Comparison of ENCODE assay signal across 15 cellular contexts in the genomic region with DNA sequence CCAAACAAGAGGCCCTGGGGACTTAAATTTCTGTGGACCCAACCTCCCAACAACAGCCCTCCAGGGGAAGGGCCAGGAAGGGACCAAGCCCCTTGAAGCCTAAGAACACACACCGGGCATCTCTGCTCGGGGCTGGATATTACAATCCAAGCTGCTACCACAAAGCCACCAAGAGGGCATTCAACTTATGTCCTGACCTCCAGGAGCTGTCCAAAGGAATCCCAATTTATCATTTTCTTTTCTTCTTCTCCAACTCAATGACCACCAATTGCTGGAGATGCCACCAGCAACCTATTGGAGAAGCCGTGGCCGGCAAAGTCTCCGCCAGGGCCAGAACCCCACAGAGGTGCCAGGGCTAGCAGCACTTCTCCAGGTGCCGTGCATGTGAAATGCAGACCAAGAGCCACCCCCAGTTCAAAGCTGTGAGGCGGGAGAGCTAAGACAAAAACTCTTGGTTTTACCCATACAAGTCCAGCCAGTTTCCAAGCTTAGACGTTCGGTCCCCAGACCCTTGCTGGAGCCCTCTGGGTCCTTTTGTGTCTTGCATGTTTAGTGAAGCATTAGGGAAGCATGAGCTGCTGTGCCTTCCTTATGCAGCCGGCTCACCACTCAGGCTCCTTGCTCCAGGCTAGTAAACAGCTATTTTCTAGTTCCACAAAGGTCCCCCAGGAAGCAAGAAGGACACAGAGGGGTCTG. TPM values are rescaled to one million over a fixed set of nuclear protein-coding genes. Genes with fewer than 3 reads are reported as not detected.
DNase-seq lines count a peak whose midpoint lies in the region; ATAC-seq and TF ChIP-seq lines count a peak whose summit lies in the region.
"Had no signal": no experiment of that assay in that cellular context is flagged by ENCODE, and none has a peak within 500 bp of the region (broad histone marks: within the 10 kb centered on the region; RNA-seq: fewer than 3 reads in every experiment).

No MANE protein-coding gene starts in this region.

- H3K36me3 Mint-ChIP-seq in activated naive CD8-positive, alpha-beta T cell = no peaks in the 10 kb centered on the region
- H3K36me3 Mint-ChIP-seq in activated naive CD8-positive, alpha-beta T cell treated with anti-CD3 and anti-CD28 coated beads for 36 hours = peaks cover 4% of the 10 kb centered on the region
- peaks cover 66% of the 10 kb centered on the region for H3K36me3 Mint-ChIP-seq in dendritic cell treated with granulocyte-macrophage colony-stimulating factor and Interleukin-4, amounts not matched to agents 40 ng/mL and 50 ng/mL, for 4 days (ENCODE audit: low read depth)
- H3K36me3 Mint-ChIP-seq in natural killer cell (no peaks in the 10 kb centered on the region), type B pancreatic cell (peaks cover 9% of the 10 kb centered on the region)

- H3K9me3 Mint-ChIP-seq in activated naive CD8-positive, alpha-beta T cell (ENCODE audit: low read depth) = no peaks in the 10 kb centered on the region
- H3K9me3 Mint-ChIP-seq in activated naive CD8-positive, alpha-beta T cell treated with anti-CD3 and anti-CD28 coated beads for 36 hours = no peaks in the 10 kb centered on the region
- H3K9me3 Mint-ChIP-seq in dendritic cell treated with granulocyte-macrophage colony-stimulating factor and Interleukin-4, amounts not matched to agents 40 ng/mL and 50 ng/mL, for 4 days = no peaks in the 10 kb centered on the region
- H3K9me3 Mint-ChIP-seq in natural killer cell (no peaks in the 10 kb centered on the region), type B pancreatic cell (no peaks in the 10 kb centered on the region)
- H3K9me3 Mint-ChIP-seq: CD8-positive, alpha-beta T cell; stimulated activated naive B cell treated with anti-CD40 and anti-IgM and Interleukin-4, amounts not matched to agents 10 μg/mL and 1 μg/mL and 100 μg/mL, for 72 hours had no signal

- no peak for DNase-seq in activated naive CD8-positive, alpha-beta T cell treated with anti-CD3 and anti-CD28 coated beads for 36 hours
- DNase-seq in natural killer cell (no peak), type B pancreatic cell (ENCODE audit: extremely low spot score, unreplicated experiment) (no peak), KG1 (lab: John Stamatoyannopoulos, UW) (no peak)
- DNase-seq in stimulated activated CD8-positive, alpha-beta memory T cell treated with anti-CD3 and anti-CD28 coated beads, Interleukin-4, amount 100 ng/mL, for 48 hours = no peak
- DNase-seq: activated CD8-positive, alpha-beta T cell treated with anti-CD3 and anti-CD28 coated beads, Interleukin-2, amount 10 ng/mL, durations not matched to agents 7 days and 5 days; amniotic stem cell; CD8-positive, alpha-beta T cell; NCI-H1048; pancreas; RPMI8226; stimulated activated naive B cell treated with anti-CD40 and anti-IgM and Interleukin-4, amounts not matched to agents 10 μg/mL and 1 μg/mL and 100 μg/mL, for 72 hours had no signal

- H3K4me3 Mint-ChIP-seq in activated naive CD8-positive, alpha-beta T cell = peak overlapping the region; percentile 40
- H3K4me3 Mint-ChIP-seq in activated naive CD8-positive, alpha-beta T cell treated with anti-CD3 and anti-CD28 coated beads for 36 hours = no peak overlapping the region
- no peak overlapping the region for H3K4me3 Mint-ChIP-seq in dendritic cell treated with granulocyte-macrophage colony-stimulating factor and Interleukin-4, amounts not matched to agents 40 ng/mL and 50 ng/mL, for 4 days
- H3K4me3 Mint-ChIP-seq in natural killer cell (peak overlapping the region; percentile 63), type B pancreatic cell (peak overlapping the region; percentile 75)
- H3K4me3 Mint-ChIP-seq: activated CD8-positive, alpha-beta T cell treated with anti-CD3 and anti-CD28 coated beads, Interleukin-2, amount 10 ng/mL, durations not matched to agents 7 days and 5 days; CD8-positive, alpha-beta T cell; stimulated activated naive B cell treated with anti-CD40 and anti-IgM and Interleukin-4, amounts not matched to agents 10 μg/mL and 1 μg/mL and 100 μg/mL, for 72 hours had no signal

- H3K4me1 Mint-ChIP-seq in activated naive CD8-positive, alpha-beta T cell (ENCODE audit: low read depth) = peaks cover 27% of the 10 kb centered on the region
- H3K4me1 Mint-ChIP-seq in activated naive CD8-positive, alpha-beta T cell treated with anti-CD3 and anti-CD28 coated beads for 36 hours = peaks cover 33% of the 10 kb centered on the region
- H3K4me1 Mint-ChIP-seq in dendritic cell treated with granulocyte-macrophage colony-stimulating factor and Interleukin-4, amounts not matched to agents 40 ng/mL and 50 ng/mL, for 4 days (ENCODE audit: low read depth) = peaks cover 84% of the 10 kb centered on the region
- H3K4me1 Mint-ChIP-seq in natural killer cell (peaks cover 37 to 46% of the 10 kb centered on the region in 2 donors), type B pancreatic cell (ENCODE audit: unreplicated experiment) (peaks cover 43% of the 10 kb centered on the region)

- intact Hi-C loops in dendritic cell treated with granulocyte-macrophage colony-stimulating factor and Interleukin-4, amounts not matched to agents 40 ng/mL and 50 ng/mL, for 4 days (cut with micrococcal nuclease) = loop anchor here (5.0 kb wide), 1 partner anchor 68 kb away; the partner anchor contains the start of gene SLC43A2
- intact Hi-C loops in natural killer cell (cut with micrococcal nuclease) = no loop called here

- H3K27me3 Mint-ChIP-seq in activated naive CD8-positive, alpha-beta T cell = no peaks in the 10 kb centered on the region
- no peaks in the 10 kb centered on the region for H3K27me3 Mint-ChIP-seq in activated naive CD8-positive, alpha-beta T cell treated with anti-CD3 and anti-CD28 coated beads for 36 hours
- peaks cover 6% of the 10 kb centered on the region for H3K27me3 Mint-ChIP-seq in dendritic cell treated with granulocyte-macrophage colony-stimulating factor and Interleukin-4, amounts not matched to agents 40 ng/mL and 50 ng/mL, for 4 days
- H3K27me3 Mint-ChIP-seq in natural killer cell (ENCODE audit: low read depth in 2 of 2) (no peaks in the 10 kb centered on the region), type B pancreatic cell (peaks cover 5% of the 10 kb centered on the region)
- H3K27me3 Mint-ChIP-seq: stimulated activated naive B cell treated with anti-CD40 and anti-IgM and Interleukin-4, amounts not matched to agents 10 μg/mL and 1 μg/mL and 100 μg/mL, for 72 hours had no signal

- no peak overlapping the region for H3K27ac Mint-ChIP-seq in activated naive CD8-positive, alpha-beta T cell
- no peak overlapping the region for H3K27ac Mint-ChIP-seq in activated naive CD8-positive, alpha-beta T cell treated with anti-CD3 and anti-CD28 coated beads for 36 hours
- H3K27ac Mint-ChIP-seq in dendritic cell treated with granulocyte-macrophage colony-stimulating factor and Interleukin-4, amounts not matched to agents 40 ng/mL and 50 ng/mL, for 4 days = peak overlapping the region; percentile 63
- no peak overlapping the region for H3K27ac Mint-ChIP-seq in natural killer cell
- peak overlapping the region; percentile 88 for H3K27ac Mint-ChIP-seq in type B pancreatic cell
- H3K27ac Mint-ChIP-seq: activated CD8-positive, alpha-beta T cell treated with anti-CD3 and anti-CD28 coated beads, Interleukin-2, amount 10 ng/mL, durations not matched to agents 7 days and 5 days; CD8-positive, alpha-beta T cell had no signal

- no peak for ATAC-seq in natural killer cell
- ATAC-seq in GM21529 (IDR thresholded peaks at IDR 0.05; ENCODE audit: unreplicated experiment) = no peak
- ATAC-seq: activated CD8-positive, alpha-beta T cell treated with anti-CD3 and anti-CD28 coated beads, Interleukin-2, amount 10 ng/mL, durations not matched to agents 7 days and 5 days; CD8-positive, alpha-beta T cell; pancreas; stimulated activated naive B cell treated with anti-CD40 and anti-IgM and Interleukin-4, amounts not matched to agents 10 μg/mL and 1 μg/mL and 100 μg/mL, for 72 hours had no signal

- TF ChIP-seq CTCF in natural killer cell (IDR thresholded peaks at IDR 0.05) (no peak), type B pancreatic cell (conservative IDR thresholded peaks at IDR 0.05) (no peak)

RNA-seq across cellular contexts. Expression of gene PITPNA, which starts 3.4 kb away (rescaled TPM):
- total RNA-seq in activated naive CD8-positive, alpha-beta T cell treated with anti-CD3 and anti-CD28 coated beads for 36 hours = 10 to 100 TPM; 54.9 to 58.4 TPM
- total RNA-seq in natural killer cell (10 to 100 TPM; 61.8 to 78.2 (median 73.6) TPM), type B pancreatic cell (ENCODE audit: low replicate concordance) (64.5 and 76.1 TPM in 2 replicates)

RNA-seq across cellular contexts. Expression of gene INPP5K, which starts 42.8 kb away (rescaled TPM):
- total RNA-seq in activated naive CD8-positive, alpha-beta T cell treated with anti-CD3 and anti-CD28 coated beads for 36 hours = 10 to 100 TPM; 18.1 to 18.2 TPM
- total RNA-seq in natural killer cell = 100 to 1,000 TPM; 278 to 317 (median 292) TPM
- 21.2 and 29.7 TPM in 2 replicates for total RNA-seq in type B pancreatic cell (ENCODE audit: low replicate concordance)

Comparison
In these comparisons a context has a peak if more than half of its experiments do, and no peak if none do; other contexts are left out.
1. H3K4me3 Mint-ChIP-seq: peak in activated naive CD8-positive, alpha-beta T cell (single experiment), natural killer cell (single experiment) and type B pancreatic cell (single experiment); none in activated naive CD8-positive, alpha-beta T cell treated with anti-CD3 and anti-CD28 coated beads for 36 hours (single experiment) and dendritic cell treated with granulocyte-macrophage colony-stimulating factor and Interleukin-4, amounts not matched to agents 40 ng/mL and 50 ng/mL, for 4 days (single experiment).
2. H3K27ac Mint-ChIP-seq: peak in dendritic cell treated with granulocyte-macrophage colony-stimulating factor and Interleukin-4, amounts not matched to agents 40 ng/mL and 50 ng/mL, for 4 days (single experiment) and type B pancreatic cell (single experiment); none in activated naive CD8-positive, alpha-beta T cell (single experiment), activated naive CD8-positive, alpha-beta T cell treated with anti-CD3 and anti-CD28 coated beads for 36 hours (single experiment) and natural killer cell (0 of 2).